Comparison of ENCODE assay signal across 17 cellular contexts in the genomic region with DNA sequence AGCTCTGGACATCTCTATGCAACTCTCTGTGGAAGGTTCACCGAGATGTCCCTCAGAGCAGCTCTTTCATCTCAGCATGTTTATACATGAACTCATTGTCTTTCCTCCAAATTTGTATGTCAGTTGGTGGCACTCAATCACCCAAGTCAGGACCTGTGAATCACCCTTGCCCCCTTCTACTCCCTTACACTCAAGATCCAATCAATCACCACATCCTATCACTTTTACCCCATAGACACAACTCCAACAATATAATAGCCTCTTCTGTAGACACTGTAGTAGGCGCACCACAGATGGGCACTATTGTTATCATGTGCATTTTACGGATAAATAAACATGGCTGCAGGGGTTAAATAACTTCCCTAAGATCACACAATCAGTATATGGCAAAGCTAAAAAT. TPM values are rescaled to one million over a fixed set of nuclear protein-coding genes. Genes with fewer than 3 reads are reported as not detected.
A peak's percentile ranks its signal among the peaks of the same experiment; 100 is the strongest.
DNase-seq lines count a peak whose midpoint lies in the region; ATAC-seq, FAIRE-seq and TF ChIP-seq lines count a peak whose summit lies in the region.
"Had no signal": no experiment of that assay in that cellular context is flagged by ENCODE, and none has a peak within 500 bp of the region (broad histone marks: within the 10 kb centered on the region; RNA-seq: fewer than 3 reads in every experiment).

No MANE protein-coding gene starts in this region.

- H2AFZ ChIP-seq in MM.1S (ENCODE audit: low read length) (no peak overlapping the region), neural progenitor cell (replicated peaks) (no peak overlapping the region)

- H3K36me3 Mint-ChIP-seq in activated T-cell treated with anti-CD3 and anti-CD28 coated beads, Interleukin-2, amount 50 U/mL, for 24 hours (ENCODE audit: low read depth) = peaks cover 4% of the 10 kb centered on the region
- peaks cover 23% of the 10 kb centered on the region for H3K36me3 Mint-ChIP-seq in activated T-helper 2 cell treated with anti-CD3 and anti-CD28 coated beads, Interferon-gamma antibody, Interleukin-2, Interleukin-4, amounts not matched to agents 10 μg/mL and 5 μg/mL and 100 μg/mL, durations not matched to agents 14 hours and 24 hours and 36 hours (ENCODE audit: low read depth)
- no peaks in the 10 kb centered on the region for H3K36me3 Mint-ChIP-seq in neural progenitor cell

- FAIRE-seq in kidney (lab: Jason Lieb, UNC) = no peak
- FAIRE-seq: HepG2 had no signal

- no peaks in the 10 kb centered on the region for H3K27me3 ChIP-seq in MM.1S (replicated peaks; ENCODE audit: insufficient read depth, low read length)
- H3K27me3 ChIP-seq in neural progenitor cell = no peaks in the 10 kb centered on the region

- H3F3A ChIP-seq in MM.1S (ENCODE audit: insufficient read depth, low read length) (no peaks in the 10 kb centered on the region), neural progenitor cell (ENCODE audit: low read depth) (peaks cover 25% of the 10 kb centered on the region)

- H3K27ac Mint-ChIP-seq in activated T-cell treated with anti-CD3 and anti-CD28 coated beads, Interleukin-2, amount 50 U/mL, for 24 hours = peak overlapping the region; percentile 98
- peak overlapping the region; percentile 78 for H3K27ac Mint-ChIP-seq in activated T-helper 2 cell treated with anti-CD3 and anti-CD28 coated beads, Interferon-gamma antibody, Interleukin-2, Interleukin-4, amounts not matched to agents 10 μg/mL and 5 μg/mL and 100 μg/mL, durations not matched to agents 14 hours and 24 hours and 36 hours
- peak overlapping the region; percentile 15 for H3K27ac Mint-ChIP-seq in neural progenitor cell

- no peak for ATAC-seq in GM21737 (IDR thresholded peaks at IDR 0.05; ENCODE audit: unreplicated experiment)
- ATAC-seq: HepG2 had no signal

- peaks cover 13% of the 10 kb centered on the region for H3K9me3 Mint-ChIP-seq in activated T-cell treated with anti-CD3 and anti-CD28 coated beads, Interleukin-2, amount 50 U/mL, for 24 hours
- H3K9me3 Mint-ChIP-seq in activated T-helper 2 cell treated with anti-CD3 and anti-CD28 coated beads, Interferon-gamma antibody, Interleukin-2, Interleukin-4, amounts not matched to agents 10 μg/mL and 5 μg/mL and 100 μg/mL, durations not matched to agents 14 hours and 24 hours and 36 hours = peaks cover 22% of the 10 kb centered on the region
- peaks cover 17% of the 10 kb centered on the region for H3K9me3 Mint-ChIP-seq in neural progenitor cell

- H3K27me3 Mint-ChIP-seq in activated T-cell treated with anti-CD3 and anti-CD28 coated beads, Interleukin-2, amount 50 U/mL, for 24 hours = no peaks in the 10 kb centered on the region
- no peaks in the 10 kb centered on the region for H3K27me3 Mint-ChIP-seq in activated T-helper 2 cell treated with anti-CD3 and anti-CD28 coated beads, Interferon-gamma antibody, Interleukin-2, Interleukin-4, amounts not matched to agents 10 μg/mL and 5 μg/mL and 100 μg/mL, durations not matched to agents 14 hours and 24 hours and 36 hours (ENCODE audit: low read depth)
- no peaks in the 10 kb centered on the region for H3K27me3 Mint-ChIP-seq in neural progenitor cell (ENCODE audit: insufficient read depth, low read depth)
- H3K27me3 Mint-ChIP-seq: CD4-positive, CD25-positive, alpha-beta regulatory T cell had no signal

- peaks cover 47% of the 10 kb centered on the region for H3K4me1 Mint-ChIP-seq in activated T-cell treated with anti-CD3 and anti-CD28 coated beads, Interleukin-2, amount 50 U/mL, for 24 hours (ENCODE audit: low read depth)
- peaks cover 44% of the 10 kb centered on the region for H3K4me1 Mint-ChIP-seq in activated T-helper 2 cell treated with anti-CD3 and anti-CD28 coated beads, Interferon-gamma antibody, Interleukin-2, Interleukin-4, amounts not matched to agents 10 μg/mL and 5 μg/mL and 100 μg/mL, durations not matched to agents 14 hours and 24 hours and 36 hours (ENCODE audit: low read depth)
- H3K4me1 Mint-ChIP-seq in neural progenitor cell = peaks cover 21% of the 10 kb centered on the region

- intact Hi-C loops in activated T-helper 2 cell treated with anti-CD3 and anti-CD28 coated beads, Interferon-gamma antibody, Interleukin-2, Interleukin-4, amounts not matched to agents 10 μg/mL and 5 μg/mL and 100 μg/mL, durations not matched to agents 14 hours and 24 hours and 36 hours (cut with micrococcal nuclease) = loop anchor here (10.0 kb wide), 1 partner anchor 1601 kb away; a partner anchor contains a TSS
- intact Hi-C loops in kidney (cut with DNase I) = no loop called here

- H3K36me3 ChIP-seq in MM.1S (replicated peaks; ENCODE audit: insufficient read depth, low read length) (no peaks in the 10 kb centered on the region), neural progenitor cell (no peaks in the 10 kb centered on the region), kidney (ENCODE audit: control insufficient read depth in 1 of 2, insufficient read depth in 2 of 2, low read length in 2 of 2) (no peaks in the 10 kb centered on the region)
- H3K36me3 ChIP-seq: HAP-1 had no signal

- H4K20me1 ChIP-seq in MM.1S (ENCODE audit: insufficient read depth, low read length) = no peaks in the 10 kb centered on the region
- no peaks in the 10 kb centered on the region for H4K20me1 ChIP-seq in neural progenitor cell (ENCODE audit: low read depth)

- no peaks in the 10 kb centered on the region for H3K9me3 ChIP-seq in MM.1S (replicated peaks; ENCODE audit: insufficient read depth, low read length)
- H3K9me3 ChIP-seq in neural progenitor cell (ENCODE audit: low read depth) = peaks cover 12% of the 10 kb centered on the region
- no peaks in the 10 kb centered on the region for H3K9me3 ChIP-seq in kidney (ENCODE audit: control insufficient read depth in 1 of 2, low read length in 2 of 2)
- H3K9me3 ChIP-seq: HAP-1 had no signal

- no peaks in the 10 kb centered on the region for H3K9me2 ChIP-seq in MM.1S (replicated peaks; ENCODE audit: insufficient read depth, low read length)

- H3K9ac ChIP-seq in MM.1S (ENCODE audit: low read length) (no peak overlapping the region), neural progenitor cell (no peak overlapping the region), kidney (ENCODE audit: low read length in 2 of 2) (no peak overlapping the region)
- H3K9ac ChIP-seq: KMS-11 had no signal

- H3K4me2 ChIP-seq in MM.1S (ENCODE audit: low read depth, low read length) = peak overlapping the region; percentile 15; the same call in 1 of the 2 replicates
- H3K4me2 ChIP-seq in neural progenitor cell = no peak overlapping the region
- H3K4me2 ChIP-seq: KMS-11 had no signal

- H3K4me3 ChIP-seq in MM.1S (ENCODE audit: low read length) = no peak overlapping the region
- no peak overlapping the region for H3K4me3 ChIP-seq in neural progenitor cell
- H3K4me3 ChIP-seq in kidney (ENCODE audit: low read length in 2 of 2) = no peak overlapping the region
- H3K4me3 ChIP-seq: HAP-1 had no signal

- no peak for DNase-seq in activated T-cell treated with anti-CD3 and anti-CD28 coated beads, Interleukin-2, amount 50 U/mL, for 24 hours
- no peak for DNase-seq in activated T-cell treated with anti-CD3 and anti-CD28 coated beads, Interleukin-2, amount 50 U/mL, for 1 hour
- DNase-seq in MM.1S = no peak
- no peak for DNase-seq in activated T-helper 2 cell treated with anti-CD3 and anti-CD28 coated beads, Interferon-gamma antibody, Interleukin-2, Interleukin-4, amounts not matched to agents 10 μg/mL and 5 μg/mL and 100 μg/mL, durations not matched to agents 14 hours and 24 hours and 36 hours (ENCODE audit: low spot score)
- DNase-seq in neural progenitor cell (ENCODE audit: low spot score) = no peak
- DNase-seq in germinal center (ENCODE audit: low spot score) = no peak
- DNase-seq in kidney = no peak
- DNase-seq: MV-4-11, NCI-H1436, NCI-H2081, NCI-H524 treated with DMSO at 0.1 percent for 48 hours, RPMI8226 had no signal

- peak overlapping the region; percentile 0 for H3K4me3 Mint-ChIP-seq in activated T-cell treated with anti-CD3 and anti-CD28 coated beads, Interleukin-2, amount 50 U/mL, for 24 hours
- peak overlapping the region; percentile 45 for H3K4me3 Mint-ChIP-seq in activated T-helper 2 cell treated with anti-CD3 and anti-CD28 coated beads, Interferon-gamma antibody, Interleukin-2, Interleukin-4, amounts not matched to agents 10 μg/mL and 5 μg/mL and 100 μg/mL, durations not matched to agents 14 hours and 24 hours and 36 hours (ENCODE audit: low read depth)
- H3K4me3 Mint-ChIP-seq in neural progenitor cell = no peak overlapping the region
- H3K4me3 Mint-ChIP-seq: CD4-positive, CD25-positive, alpha-beta regulatory T cell had no signal

- H3K4me1 ChIP-seq in MM.1S (ENCODE audit: low read length) = peaks cover 5% of the 10 kb centered on the region; the same call in 1 of the 2 replicates
- H3K4me1 ChIP-seq in neural progenitor cell = peaks cover 32% of the 10 kb centered on the region
- peaks cover 0 to 5% of the 10 kb centered on the region in 2 donors for H3K4me1 ChIP-seq in kidney (ENCODE audit: control insufficient read depth in 1 of 2, insufficient read depth in 1 of 2, low read depth in 1 of 2, low read length in 2 of 2)
- H3K4me1 ChIP-seq: HAP-1 had no signal

- H3K27ac ChIP-seq in MM.1S (ENCODE audit: low read length) (no peak overlapping the region), neural progenitor cell (no peak overlapping the region), kidney (ENCODE audit: low read depth in 2 of 2, low read length in 2 of 2) (no peak overlapping the region)
- H3K27ac ChIP-seq: KMS-11 had no signal

- no peak for TF ChIP-seq CTCF in MM.1S (IDR thresholded peaks at IDR 0.05; ENCODE audit: low read length)
- TF ChIP-seq CTCF in neural progenitor cell (IDR thresholded peaks at IDR 0.05) = no peak
- no peak for TF ChIP-seq CTCF in kidney (IDR thresholded peaks at IDR 0.05; ENCODE audit: borderline replicate concordance, extremely low read depth, insufficient read depth)

- H3K79me2 ChIP-seq in MM.1S (ENCODE audit: low read length) (no peaks in the 10 kb centered on the region), neural progenitor cell (ENCODE audit: low read depth) (no peaks in the 10 kb centered on the region)

RNA-seq across cellular contexts. Expression of a gene that starts 41.3 kb away (rescaled TPM):
- 47.6 and 53.2 TPM in 2 replicates for total RNA-seq in activated T-helper 2 cell treated with anti-CD3 and anti-CD28 coated beads, Interferon-gamma antibody, Interleukin-2, Interleukin-4, amounts not matched to agents 10 μg/mL and 5 μg/mL and 100 μg/mL, durations not matched to agents 14 hours and 24 hours and 36 hours
- total RNA-seq in neural progenitor cell (ENCODE audit: low replicate concordance) (12.7 and 16.1 TPM in 2 replicates), kidney (42.8 TPM)
- 16.8 TPM for polyA plus RNA-seq in kidney (ENCODE audit: insufficient read depth, low read depth, low replicate concordance)

Comparison
In these comparisons a context has a peak if more than half of its experiments do, and no peak if none do; other contexts are left out.
1. H3K27ac Mint-ChIP-seq: peak in every context shown above with its lines; median percentile 98 in activated T-cell treated with anti-CD3 and anti-CD28 coated beads, Interleukin-2, amount 50 U/mL, for 24 hours; 78 in activated T-helper 2 cell treated with anti-CD3 and anti-CD28 coated beads, Interferon-gamma antibody, Interleukin-2, Interleukin-4, amounts not matched to agents 10 μg/mL and 5 μg/mL and 100 μg/mL, durations not matched to agents 14 hours and 24 hours and 36 hours; 15 in neural progenitor cell.